ENCODE assay signal across 20 cellular contexts in genomic region chr17:4539025-4539424, GRCh38. TPM values are rescaled to one million over a fixed set of nuclear protein-coding genes. Genes with fewer than 3 reads are reported as not detected.
DNase-seq lines count a peak whose midpoint lies in the region; ATAC-seq and TF ChIP-seq lines count a peak whose summit lies in the region.
"Had no signal": no experiment of that assay in that cellular context is flagged by ENCODE, and none has a peak within 500 bp of the region (broad histone marks: within the 10 kb centered on the region; RNA-seq: fewer than 3 reads in every experiment).

No MANE protein-coding gene starts in this region.

- dilution Hi-C loops in mammary epithelial cell (cut with HindIII; ENCODE audit: low sequenced_read_pairs), result loop anchor here (5.0 kb wide), 1 partner anchor 62 kb away; no protein-coding TSS in a partner anchor

- H3K27ac ChIP-seq in A673 (ENCODE audit: low read depth, low read length, poor library complexity, severe bottlenecking) (no peak overlapping the region), mammary epithelial cell (ENCODE audit: insufficient read depth, low read depth, low read length) (no peak overlapping the region), osteoblast (ENCODE audit: low read depth, low read length) (no peak overlapping the region)
- 0 out of 22 replicates have a peak overlapping the region, but pooled peaks of 1 of the 11 experiments have one; percentile 23 for H3K27ac ChIP-seq in BLaER1 treated with 17β-estradiol and CSF1 and Interleukin-3, amounts not matched to agents 10 nM and 100 nM

- H2AFZ ChIP-seq in mammary epithelial cell (ENCODE audit: low read depth, low read length) (no peak overlapping the region), osteoblast (ENCODE audit: low read length) (no peak overlapping the region)

- CTCF ChIA-PET in A673 (lab: Charles Lee) (no interaction called here), mammary epithelial cell (lab: Charles Lee; ENCODE audit: low non-redundant PET) (no interaction called here)

- H3K9ac ChIP-seq in BLaER1 treated with 17β-estradiol and CSF1 and Interleukin-3, amounts not matched to agents 10 nM and 100 nM, result peak overlapping the region in 4 of 11 experiments; percentile 38 to 65 (median 44); a peak in 6 of 22 replicates
- no peak overlapping the region for H3K9ac ChIP-seq in mammary epithelial cell (ENCODE audit: insufficient read depth, low read length)

- 50% methylated on average over 4 of the region's 8 CpGs for WGBS in mammary epithelial cell (ENCODE audit: low coverage, missing lambda C conversion rate)

- H3K4me3 ChIP-seq in A673 (ENCODE audit: low read depth, low read length, poor library complexity, severe bottlenecking) (no peak overlapping the region), mammary epithelial cell (replicated peaks in 1 of 3; ENCODE audit: insufficient read depth in 1 of 3, low read depth in 2 of 3, low read length in 3 of 3) (no peak overlapping the region), osteoblast (ENCODE audit: insufficient read depth, low read length) (no peak overlapping the region)
- H3K4me3 ChIP-seq in BLaER1 treated with 17β-estradiol and CSF1 and Interleukin-3, amounts not matched to agents 10 nM and 100 nM, result no peak overlapping the region

- H3K36me3 ChIP-seq in A673 (ENCODE audit: insufficient read depth, low read length, poor library complexity, severe bottlenecking), result peaks cover 57% of the 10 kb centered on the region
- peaks cover 45 to 74% (median 70%) of the 10 kb centered on the region in 11 experiments for H3K36me3 ChIP-seq in BLaER1 treated with 17β-estradiol and CSF1 and Interleukin-3, amounts not matched to agents 10 nM and 100 nM
- H3K36me3 ChIP-seq in mammary epithelial cell (ENCODE audit: insufficient read depth, low read length), result peaks cover 16% of the 10 kb centered on the region
- H3K36me3 ChIP-seq in osteoblast (ENCODE audit: insufficient read depth, low read length), result peaks cover 30% of the 10 kb centered on the region

- in situ Hi-C loops in mammary epithelial cell (cut with MboI; ENCODE audit: low sequenced_read_pairs in 2 of 2), result no loop called here

- peaks cover 5% of the 10 kb centered on the region for H3K4me1 ChIP-seq in A673 (ENCODE audit: insufficient read depth, low read length, poor library complexity, severe bottlenecking)
- H3K4me1 ChIP-seq in BLaER1 treated with 17β-estradiol and CSF1 and Interleukin-3, amounts not matched to agents 10 nM and 100 nM, result peaks cover 30 to 71% (median 57%) of the 10 kb centered on the region in 10 experiments
- peaks cover 3% of the 10 kb centered on the region for H3K4me1 ChIP-seq in mammary epithelial cell (ENCODE audit: insufficient read depth, low read length)
- H3K4me1 ChIP-seq in osteoblast (ENCODE audit: insufficient read depth, low read length), result no peaks in the 10 kb centered on the region
- H3K4me1 ChIP-seq: Caco-2 had no signal

- no peak for TF ChIP-seq CTCF in A673 (conservative IDR thresholded peaks at IDR 0.05; ENCODE audit: low read depth, low read length)
- no peak for TF ChIP-seq CTCF in mammary epithelial cell (conservative IDR thresholded peaks at IDR 0.05 in 1 of 2, IDR thresholded peaks at IDR 0.05 in 1 of 2; ENCODE audit: extremely low read depth in 1 of 2, insufficient read depth in 1 of 2, low read depth in 1 of 2, low read length in 2 of 2)
- TF ChIP-seq CTCF in osteoblast (IDR thresholded peaks at IDR 0.05; ENCODE audit: extremely low read depth, low read depth, low read length), result no peak

- DNase-seq in A673 (ENCODE audit: low spot score), result no peak
- no peak for DNase-seq in mammary epithelial cell
- DNase-seq in osteoblast (ENCODE audit: insufficient read length, low spot score, missing footprints), result peak; percentile 91
- DNase-seq in iPS-NIHi11 (ENCODE audit: low spot score), result no peak
- DNase-seq: Caco-2; CD4-positive, alpha-beta T cell; HFFc6; KBM-7; NCI-H1105 treated with DMSO at 0.1 percent for 48 hours; NCI-H187; NCI-H2107; NCI-H226; NCI-H524; NCI-H82; SW 1271 had no signal

- H3K9me3 ChIP-seq in A673 (ENCODE audit: low read depth, low read length, poor library complexity, severe bottlenecking) (no peaks in the 10 kb centered on the region), mammary epithelial cell (replicated peaks; ENCODE audit: insufficient read depth, low read length) (no peaks in the 10 kb centered on the region), osteoblast (ENCODE audit: low read depth, low read length) (no peaks in the 10 kb centered on the region)
- H3K9me3 ChIP-seq in BLaER1 treated with 17β-estradiol and CSF1 and Interleukin-3, amounts not matched to agents 10 nM and 100 nM (replicated peaks in 1 of 11), result no peaks in the 10 kb centered on the region
- H3K9me3 ChIP-seq: Caco-2 had no signal

- intact Hi-C loops in A673 (cut with micrococcal nuclease; ENCODE audit: unreplicated experiment), result no loop called here
- intact Hi-C loops in mammary epithelial cell (cut with micrococcal nuclease), result no loop called here

- BruUV-seq in A673 (replicated peaks; lab: Mats Ljungman, UMichigan) (TSS peak; percentile 78), mammary epithelial cell (replicated peaks; lab: Mats Ljungman, UMichigan) (TSS peak; percentile 58)

- no peak for ATAC-seq in GM21360 (IDR thresholded peaks at IDR 0.05; ENCODE audit: unreplicated experiment)
- no peak for ATAC-seq in GM21526 (IDR thresholded peaks at IDR 0.05; ENCODE audit: low FRiP score, unreplicated experiment)

- H3K4me2 ChIP-seq in BLaER1 treated with 17β-estradiol and CSF1 and Interleukin-3, amounts not matched to agents 10 nM and 100 nM, result peak overlapping the region in 8 of 11 experiments; percentile 52 to 77 (median 70); a peak in 15 of 22 replicates
- no peak overlapping the region for H3K4me2 ChIP-seq in mammary epithelial cell (ENCODE audit: insufficient read depth, low read depth, low read length)
- no peak overlapping the region for H3K4me2 ChIP-seq in osteoblast (ENCODE audit: insufficient read depth, low read length)

- H3K27me3 ChIP-seq in A673 (replicated peaks; ENCODE audit: insufficient read depth, low read depth, low read length, poor library complexity) (no peaks in the 10 kb centered on the region), mammary epithelial cell (ENCODE audit: insufficient read depth, low read length) (no peaks in the 10 kb centered on the region), osteoblast (ENCODE audit: insufficient read depth, low read length) (no peaks in the 10 kb centered on the region)
- no peaks in the 10 kb centered on the region for H3K27me3 ChIP-seq in BLaER1 treated with 17β-estradiol and CSF1 and Interleukin-3, amounts not matched to agents 10 nM and 100 nM

- H4K20me1 ChIP-seq in BLaER1 treated with 17β-estradiol and CSF1 and Interleukin-3, amounts not matched to agents 10 nM and 100 nM, result peaks cover 0 to 99% (median 77%) of the 10 kb centered on the region in 11 experiments; a peak in 19 of 22 replicates
- H4K20me1 ChIP-seq in mammary epithelial cell (ENCODE audit: insufficient read depth, low read length), result no peaks in the 10 kb centered on the region
- peaks cover 8% of the 10 kb centered on the region for H4K20me1 ChIP-seq in osteoblast (ENCODE audit: insufficient read depth, low read length)

- no peaks in the 10 kb centered on the region for H3K79me2 ChIP-seq in mammary epithelial cell (ENCODE audit: insufficient read depth, low read length)
- no peaks in the 10 kb centered on the region for H3K79me2 ChIP-seq in osteoblast (ENCODE audit: insufficient read depth, low read length)

- POLR2A ChIA-PET in A673 (lab: Charles Lee; ENCODE audit: low non-redundant PET), result no interaction called here

RNA-seq across cellular contexts. Expression of gene MYBBP1A, which starts 16.2 kb away (rescaled TPM):
- 163 and 177 TPM in 2 replicates for total RNA-seq in A673 (2021)
- 100 to 1,000 TPM in 1 of 2 donors, 10 to 100 TPM in 1; 63.2 to 105 TPM for total RNA-seq in mammary epithelial cell
- 44.6 TPM for polyA plus RNA-seq in mammary epithelial cell
- 80.4 TPM for polyA minus RNA-seq in mammary epithelial cell
- 47.1 and 49.2 TPM in 2 replicates for total RNA-seq in osteoblast

RNA-seq across cellular contexts. Expression of gene GGT6, which starts 21.4 kb away (rescaled TPM):
- not detected in 2 replicates for total RNA-seq in A673 (2021)
- total RNA-seq in mammary epithelial cell, result 10 to 100 TPM in 1 of 2 donors, 1 to 10 TPM in 1; 3.1 to 13.8 TPM
- polyA plus RNA-seq in mammary epithelial cell, result 2.0 TPM
- 2.3 TPM for polyA minus RNA-seq in mammary epithelial cell
- total RNA-seq in osteoblast, result not detected in 2 replicates
- total RNA-seq: Caco-2; CD4-positive, alpha-beta T cell; HFFc6; SK-MEL-5 had no signal
- polyA plus RNA-seq: AG04450 had no signal

RNA-seq across cellular contexts. Expression of gene SPNS2, which starts 40.3 kb away (rescaled TPM):
- total RNA-seq in A673 (2021) (not detected in 2 replicates), mammary epithelial cell (under 1 TPM in 1 of 2 donors, not detected in 1; 0.67 TPM), osteoblast (under 0.01 TPM in 2 replicates)
- not detected for polyA plus RNA-seq in mammary epithelial cell
- 1.3 TPM for polyA minus RNA-seq in mammary epithelial cell
- total RNA-seq: HFFc6 had no signal
- polyA plus RNA-seq: AG04450 had no signal

RNA-seq across cellular contexts. Expression of gene SMTNL2, which starts 45.3 kb away (rescaled TPM):
- not detected in 2 replicates for total RNA-seq in A673 (2021)
- not detected for total RNA-seq in mammary epithelial cell
- not detected for polyA plus RNA-seq in mammary epithelial cell
- polyA minus RNA-seq in mammary epithelial cell, result not detected
- not detected in 2 replicates for total RNA-seq in osteoblast
- total RNA-seq: CD4-positive, alpha-beta T cell; HFFc6 had no signal

Comparison
In these comparisons a context has a peak if more than half of its experiments do, and no peak if none do; other contexts are left out.
1. H3K4me2 ChIP-seq: peak in BLaER1 treated with 17β-estradiol and CSF1 and Interleukin-3, amounts not matched to agents 10 nM and 100 nM (8 of 11); none in mammary epithelial cell (single experiment) and osteoblast (single experiment).